ENCODE assay signal across 8 cellular contexts in genomic region chr2:135664623-135665068, GRCh38.
DNase-seq lines count a peak whose midpoint lies in the region; ATAC-seq, FAIRE-seq and TF ChIP-seq lines count a peak whose summit lies in the region.

No MANE protein-coding gene starts in this region.

- H3K4me1 ChIP-seq in small intestine (ENCODE audit: control insufficient read depth in 2 of 2, insufficient read depth in 1 of 2, low read depth in 1 of 2, low read length in 1 of 2): no peaks in the 10 kb centered on the region

- TF ChIP-seq CTCF in epithelial cell of proximal tubule (conservative IDR thresholded peaks at IDR 0.05; ENCODE audit: low read depth, low read length): no peak

- H3K27me3 ChIP-seq in small intestine (ENCODE audit: control insufficient read depth in 2 of 2, insufficient read depth in 2 of 2, low read length in 2 of 2): no peaks in the 10 kb centered on the region

- H3K36me3 ChIP-seq in small intestine (ENCODE audit: control insufficient read depth in 2 of 2, insufficient read depth in 2 of 2, low read length in 2 of 2): peaks cover 2 to 9% of the 10 kb centered on the region in 2 donors

- H3K4me3 ChIP-seq in epithelial cell of proximal tubule (ENCODE audit: low read depth, low read length): no peak overlapping the region
- H3K4me3 ChIP-seq in small intestine (ENCODE audit: low read depth in 1 of 2, low read length in 2 of 2): no peak overlapping the region

- no peaks in the 10 kb centered on the region for H3K9me3 ChIP-seq in small intestine (ENCODE audit: control insufficient read depth, low read depth)

- DNase-seq in epithelial cell of proximal tubule (ENCODE audit: low read depth) (peak; percentile 76), small intestine (no peak), MV-4-11 (lab: John Stamatoyannopoulos, UW) (no peak), RKO (ENCODE audit: low spot score) (no peak), HTR-8/SVneo (ENCODE audit: insufficient read length, low spot score) (no peak)

- H3K27ac ChIP-seq in small intestine (ENCODE audit: low read depth in 1 of 2, low read length in 1 of 2): no peak overlapping the region

- ATAC-seq in GM18498 (IDR thresholded peaks at IDR 0.05; ENCODE audit: unreplicated experiment) (peak; percentile 86), GM21423 (IDR thresholded peaks at IDR 0.05; ENCODE audit: unreplicated experiment) (peak; percentile 71), HG03457 (IDR thresholded peaks at IDR 0.05; ENCODE audit: unreplicated experiment) (peak; percentile 86)

- FAIRE-seq in small intestine (lab: Jason Lieb, UNC) (no peak), HTR-8/SVneo (lab: Jason Lieb, UNC) (no peak)
